23 cellular contexts compared by ENCODE assay signal in genomic region chr1:241950390-241950789, GRCh38. TPM values are rescaled to one million over a fixed set of nuclear protein-coding genes. Genes with fewer than 3 reads are reported as not detected.
DNase-seq lines count a peak whose midpoint lies in the region; ATAC-seq and TF ChIP-seq lines count a peak whose summit lies in the region.
"Had no signal": no experiment of that assay in that cellular context is flagged by ENCODE, and none has a peak within 500 bp of the region (broad histone marks: within the 10 kb centered on the region; RNA-seq: fewer than 3 reads in every experiment).

No MANE protein-coding gene starts in this region.

- DNase-seq in A172 (ENCODE audit: low spot score): peak; percentile 33
- DNase-seq in GM04503 (ENCODE audit: low read depth): peak; percentile 67
- peak; percentile 28 for DNase-seq in SK-N-MC (ENCODE audit: low read depth, low spot score)
- DNase-seq in fibroblast of lung (ENCODE audit: low read depth in 2 of 2): peak; percentile 40 to 87
- no peak for DNase-seq in dorsolateral prefrontal cortex
- no peak for DNase-seq in activated T-cell treated with anti-CD3 and anti-CD28 coated beads, Interleukin-2, amount 50 U/mL, for 1 hour
- DNase-seq in NCI-H2081 treated with DMSO at 0.1 percent for 48 hours (lab: John Stamatoyannopoulos, UW): no peak
- DNase-seq: 8988T; activated CD4-positive, alpha-beta T cell treated with anti-CD3 and anti-CD28 coated beads for 36 hours; activated effector memory CD4-positive, alpha-beta T cell treated with anti-CD3 and anti-CD28 coated beads, Interleukin-2, amount 50 U/mL, for 16 hours; CD8-positive, alpha-beta T cell; DND-41; effector memory CD8-positive, alpha-beta T cell; NCI-H1417; NCI-H2171; NCI-H748 treated with DMSO at 0.1 percent for 48 hours; PC-9; psoas muscle; thyroid gland had no signal

- no peak for ATAC-seq in HG03097 (IDR thresholded peaks at IDR 0.05; ENCODE audit: low FRiP score, unreplicated experiment)
- ATAC-seq: activated CD4-positive, alpha-beta T cell treated with anti-CD3 and anti-CD28 coated beads for 36 hours; CD8-positive, alpha-beta T cell; effector memory CD8-positive, alpha-beta T cell; psoas muscle had no signal

- H3K9ac ChIP-seq in SK-N-MC (ENCODE audit: insufficient read length) (no peak overlapping the region), fibroblast of lung (ENCODE audit: insufficient read depth, low read length) (no peak overlapping the region)

- H3K9me3 ChIP-seq in SK-N-MC (ENCODE audit: low read depth, low read length) (no peaks in the 10 kb centered on the region), fibroblast of lung (ENCODE audit: control insufficient read depth, insufficient read depth, low read depth, low read length) (no peaks in the 10 kb centered on the region)
- H3K9me3 ChIP-seq: psoas muscle, thyroid gland had no signal

- H3K36me3 ChIP-seq in SK-N-MC (ENCODE audit: insufficient read depth, low read length) (no peaks in the 10 kb centered on the region), fibroblast of lung (ENCODE audit: control insufficient read depth, insufficient read depth, low read length) (no peaks in the 10 kb centered on the region)
- H3K36me3 ChIP-seq: thyroid gland had no signal

- no peaks in the 10 kb centered on the region for H4K20me1 ChIP-seq in fibroblast of lung (ENCODE audit: control insufficient read depth, extremely low read depth, insufficient read depth, low read length)

- H3K79me2 ChIP-seq in fibroblast of lung (ENCODE audit: control insufficient read depth, insufficient read depth, low read length): no peaks in the 10 kb centered on the region

- H3K4me1 ChIP-seq in fibroblast of lung (ENCODE audit: control insufficient read depth, extremely low read depth, insufficient read depth, low read length): no peaks in the 10 kb centered on the region
- H3K4me1 ChIP-seq: psoas muscle, thyroid gland had no signal

- TF ChIP-seq CTCF in fibroblast of lung (conservative IDR thresholded peaks at IDR 0.05 in 1 of 2, IDR thresholded peaks at IDR 0.05 in 1 of 2; ENCODE audit: low read depth in 1 of 2, low read length in 2 of 2) (no peak), dorsolateral prefrontal cortex (IDR thresholded peaks at IDR 0.05 in 54 of 56, conservative IDR thresholded peaks at IDR 0.05 in 2 of 56; ENCODE audit: low read depth in 1 of 56, partially characterized antibody in 56 of 56) (no peak)

- H3K4me3 ChIP-seq in SK-N-MC (no peak overlapping the region), fibroblast of lung (replicated peaks in 1 of 4; ENCODE audit: control extremely low read depth in 1 of 4, insufficient read depth in 1 of 4, low read depth in 3 of 4, low read length in 4 of 4) (no peak overlapping the region), dorsolateral prefrontal cortex (no peak overlapping the region)
- H3K4me3 ChIP-seq: PC-9, psoas muscle, thyroid gland had no signal

- no peak overlapping the region for H3K4me2 ChIP-seq in fibroblast of lung (ENCODE audit: extremely low read depth, insufficient read depth, low read length)
- H3K4me2 ChIP-seq: PC-9 had no signal

- no peak overlapping the region for H2AFZ ChIP-seq in fibroblast of lung (ENCODE audit: low read length)
- H2AFZ ChIP-seq: PC-9 had no signal

- H3K27ac ChIP-seq in SK-N-MC: no peak overlapping the region; the same call in 1 of the 2 replicates
- no peak overlapping the region for H3K27ac ChIP-seq in fibroblast of lung (ENCODE audit: insufficient read depth, low read length)
- no peak overlapping the region for H3K27ac ChIP-seq in dorsolateral prefrontal cortex
- H3K27ac ChIP-seq: PC-9, psoas muscle, thyroid gland had no signal

- intact Hi-C loops in dorsolateral prefrontal cortex (cut with DNase I): no loop called here

- H3K27me3 ChIP-seq in fibroblast of lung (ENCODE audit: control insufficient read depth, insufficient read depth, low read length) (no peaks in the 10 kb centered on the region), dorsolateral prefrontal cortex (no peaks in the 10 kb centered on the region)
- H3K27me3 ChIP-seq: thyroid gland had no signal

RNA-seq across cellular contexts. Expression of gene BECN2, which starts 7.2 kb away (rescaled TPM):
- not detected in 2 replicates for total RNA-seq in A172 (2014; rRNA removed; shearing (Covaris generic))
- not detected in 2 replicates for total RNA-seq in fibroblast of lung
- polyA plus RNA-seq in fibroblast of lung: not detected in 2 replicates
- not detected in 2 replicates for polyA plus RNA-seq in fibroblast of lung (2012)
- not detected in 2 replicates for polyA minus RNA-seq in fibroblast of lung (ENCODE audit: low replicate concordance)
- total RNA-seq in dorsolateral prefrontal cortex: not detected
- total RNA-seq: activated CD4-positive, alpha-beta T cell treated with anti-CD3 and anti-CD28 coated beads for 36 hours; CD8-positive, alpha-beta T cell; frontal cortex; LHCN-M2; psoas muscle; thyroid gland had no signal
- polyA plus RNA-seq: neural cell, psoas muscle had no signal

RNA-seq across cellular contexts. Expression of gene MAP1LC3C, which starts 48.5 kb away (rescaled TPM):
- 2.6 and 8.0 TPM in 2 replicates for total RNA-seq in A172 (2014; rRNA removed; shearing (Covaris generic))
- total RNA-seq in fibroblast of lung: 0.26 and 0.66 TPM in 2 replicates
- polyA plus RNA-seq in fibroblast of lung: 0.53 and 0.61 TPM in 2 replicates
- polyA plus RNA-seq in fibroblast of lung (2012): 0.40 and 0.62 TPM in 2 replicates
- polyA minus RNA-seq in fibroblast of lung (ENCODE audit: low replicate concordance): not detected in 2 replicates
- total RNA-seq in dorsolateral prefrontal cortex: 1 to 10 TPM in 25 of 120 experiments, under 1 TPM in 51, not detected in 44; 0.38 to 6.4 (median 0.74) TPM
- total RNA-seq: activated CD4-positive, alpha-beta T cell treated with anti-CD3 and anti-CD28 coated beads for 36 hours; CD8-positive, alpha-beta T cell had no signal

Comparison
In these comparisons a context has a peak if more than half of its experiments do, and no peak if none do; other contexts are left out.
1. DNase-seq: peak in A172 (single experiment), GM04503 (single experiment), SK-N-MC (single experiment) and fibroblast of lung (2 of 2); none in dorsolateral prefrontal cortex (0 of 10), activated T-cell treated with anti-CD3 and anti-CD28 coated beads, Interleukin-2, amount 50 U/mL, for 1 hour (single experiment) and NCI-H2081 treated with DMSO at 0.1 percent for 48 hours (single experiment).